10 cellular contexts compared by ENCODE assay signal in genomic region chr10:35331894-35332640, GRCh38. TPM values are rescaled to one million over a fixed set of nuclear protein-coding genes. Genes with fewer than 3 reads are reported as not detected.
DNase-seq lines count a peak whose midpoint lies in the region; FAIRE-seq and TF ChIP-seq lines count a peak whose summit lies in the region.
"Had no signal": no experiment of that assay in that cellular context is flagged by ENCODE, and none has a peak within 500 bp of the region (broad histone marks: within the 10 kb centered on the region; RNA-seq: fewer than 3 reads in every experiment).

No MANE protein-coding gene starts in this region.

- DNase-seq in activated T-cell treated with anti-CD3 and anti-CD28 coated beads, Interleukin-2, amount 50 U/mL, for 24 hours, result no peak
- no peak for DNase-seq in activated T-cell treated with anti-CD3 and anti-CD28 coated beads, Interleukin-2, amount 50 U/mL, for 48 hours
- DNase-seq in SW 1271 (lab: John Stamatoyannopoulos, UW), result peak; percentile 42 to 81
- DNase-seq in left ventricle myocardium inferior, result no peak
- no peak for DNase-seq in effector CD8-positive, alpha-beta T cell (lab: John Stamatoyannopoulos, UW)
- no peak for DNase-seq in kidney
- no peak for DNase-seq in GF-D8 (lab: John Stamatoyannopoulos, UW)
- DNase-seq: left colon, NCI-H82 had no signal

- FAIRE-seq in kidney (lab: Jason Lieb, UNC), result no peak

- peak overlapping the region; percentile 75 for H3K27ac ChIP-seq in left ventricle myocardium inferior (replicated peaks)
- peak overlapping the region; percentile 25 for H3K27ac ChIP-seq in subcutaneous abdominal adipose tissue (ENCODE audit: low read depth, low read length)
- peak overlapping the region in 1 of 2 donors; percentile 49 for H3K27ac ChIP-seq in kidney (ENCODE audit: low read depth in 2 of 2, low read length in 2 of 2)

- H3K4me1 ChIP-seq in left ventricle myocardium inferior, result peaks cover 92% of the 10 kb centered on the region
- H3K4me1 ChIP-seq in subcutaneous abdominal adipose tissue (ENCODE audit: control insufficient read depth in 5 of 5, insufficient read depth in 5 of 5, low read length in 5 of 5), result peaks cover 5 to 30% (median 20%) of the 10 kb centered on the region in 5 donors
- peaks cover 6 to 8% of the 10 kb centered on the region in 2 donors for H3K4me1 ChIP-seq in kidney (ENCODE audit: control insufficient read depth in 1 of 2, insufficient read depth in 1 of 2, low read depth in 1 of 2, low read length in 2 of 2)

- no peaks in the 10 kb centered on the region for H3K9me3 Mint-ChIP-seq in activated T-cell treated with anti-CD3 and anti-CD28 coated beads, Interleukin-2, amount 50 U/mL, for 24 hours

- no peak overlapping the region for H3K4me3 Mint-ChIP-seq in activated T-cell treated with anti-CD3 and anti-CD28 coated beads, Interleukin-2, amount 50 U/mL, for 24 hours

- H3K4me1 Mint-ChIP-seq in activated T-cell treated with anti-CD3 and anti-CD28 coated beads, Interleukin-2, amount 50 U/mL, for 24 hours (ENCODE audit: low read depth), result peaks cover 71% of the 10 kb centered on the region

- H3K27me3 Mint-ChIP-seq in activated T-cell treated with anti-CD3 and anti-CD28 coated beads, Interleukin-2, amount 50 U/mL, for 24 hours, result no peaks in the 10 kb centered on the region

- H3K27ac Mint-ChIP-seq in activated T-cell treated with anti-CD3 and anti-CD28 coated beads, Interleukin-2, amount 50 U/mL, for 24 hours, result peak overlapping the region; percentile 80

- H3K9me3 ChIP-seq in left ventricle myocardium inferior (replicated peaks) (no peaks in the 10 kb centered on the region), subcutaneous abdominal adipose tissue (ENCODE audit: control insufficient read depth in 5 of 5, low read length in 5 of 5) (no peaks in the 10 kb centered on the region), kidney (ENCODE audit: control insufficient read depth in 1 of 2, low read length in 2 of 2) (no peaks in the 10 kb centered on the region)

- no peak overlapping the region for H3K4me3 ChIP-seq in left ventricle myocardium inferior
- no peak overlapping the region for H3K4me3 ChIP-seq in subcutaneous abdominal adipose tissue (ENCODE audit: low read depth in 1 of 5, low read length in 5 of 5)
- H3K4me3 ChIP-seq in kidney (ENCODE audit: low read length in 2 of 2), result no peak overlapping the region

- peaks cover 35% of the 10 kb centered on the region for H3K36me3 Mint-ChIP-seq in activated T-cell treated with anti-CD3 and anti-CD28 coated beads, Interleukin-2, amount 50 U/mL, for 24 hours (ENCODE audit: low read depth)

- TF ChIP-seq CTCF in left ventricle myocardium inferior (IDR thresholded peaks at IDR 0.05; ENCODE audit: borderline replicate concordance), result no peak
- no peak for TF ChIP-seq CTCF in kidney (IDR thresholded peaks at IDR 0.05; ENCODE audit: borderline replicate concordance, extremely low read depth, insufficient read depth)

- H3K36me3 ChIP-seq in left ventricle myocardium inferior (peaks cover 6% of the 10 kb centered on the region), subcutaneous abdominal adipose tissue (ENCODE audit: control insufficient read depth in 5 of 5, insufficient read depth in 5 of 5, low read length in 5 of 5) (peaks cover 0 to 3% (median 0%) of the 10 kb centered on the region in 5 donors), kidney (ENCODE audit: control insufficient read depth in 1 of 2, insufficient read depth in 2 of 2, low read length in 2 of 2) (peaks cover 0 to 2% of the 10 kb centered on the region in 2 donors)

- H3K9ac ChIP-seq in subcutaneous abdominal adipose tissue (ENCODE audit: low read length in 5 of 5) (no peak overlapping the region), kidney (ENCODE audit: low read length in 2 of 2) (no peak overlapping the region)

- intact Hi-C loops in left ventricle myocardium inferior (cut with micrococcal nuclease), result loop anchor here (10.0 kb wide), 1 partner anchor 233 kb away; no protein-coding TSS in a partner anchor
- intact Hi-C loops in kidney (cut with DNase I), result no loop called here

- H3K27me3 ChIP-seq in left ventricle myocardium inferior (ENCODE audit: low read depth), result no peaks in the 10 kb centered on the region
- H3K27me3 ChIP-seq in subcutaneous abdominal adipose tissue (ENCODE audit: control insufficient read depth in 5 of 5, insufficient read depth in 4 of 5, low read length in 5 of 5), result no peaks in the 10 kb centered on the region

RNA-seq across cellular contexts. Expression of gene CCNY, which starts 4.2 kb away (rescaled TPM):
- total RNA-seq in left ventricle myocardium inferior (81.1 TPM), kidney (77.2 TPM)
- 45.6 TPM for polyA plus RNA-seq in kidney (ENCODE audit: insufficient read depth, low read depth, low replicate concordance)

Comparison
In these comparisons a context has a peak if more than half of its experiments do, and no peak if none do; other contexts are left out.
1. DNase-seq: peak in SW 1271 (2 of 2); none in activated T-cell treated with anti-CD3 and anti-CD28 coated beads, Interleukin-2, amount 50 U/mL, for 24 hours (single experiment), activated T-cell treated with anti-CD3 and anti-CD28 coated beads, Interleukin-2, amount 50 U/mL, for 48 hours (0 of 2), left ventricle myocardium inferior (single experiment), effector CD8-positive, alpha-beta T cell (single experiment), kidney (single experiment) and GF-D8 (single experiment).